In genomic region chr6:89826029-89826528, GRCh38 we compare ENCODE assay signal across 21 cellular contexts. TPM values are rescaled to one million over a fixed set of nuclear protein-coding genes. Genes with fewer than 3 reads are reported as not detected.
DNase-seq lines count a peak whose midpoint lies in the region; ATAC-seq, FAIRE-seq and TF ChIP-seq lines count a peak whose summit lies in the region.
"Had no signal": no experiment of that assay in that cellular context is flagged by ENCODE, and none has a peak within 500 bp of the region (broad histone marks: within the 10 kb centered on the region; RNA-seq: fewer than 3 reads in every experiment).

No MANE protein-coding gene starts in this region.

- H3K4me3 ChIP-seq in epithelial cell of esophagus (ENCODE audit: low read length) (no peak overlapping the region), lung (no peak overlapping the region), pancreas (no peak overlapping the region)
- H3K4me3 ChIP-seq: right atrium auricular region, tibial artery had no signal

- H3K27me3 ChIP-seq in lung (ENCODE audit: control insufficient read depth, insufficient read depth) (no peaks in the 10 kb centered on the region), pancreas (no peaks in the 10 kb centered on the region)
- H3K27me3 ChIP-seq: right atrium auricular region, tibial artery had no signal

- in situ Hi-C loops in ACHN (cut with HindIII; ENCODE audit: low pct_ligation_motif_present, low pct_unique_long_range_greater_than_20kb, low sequenced_read_pairs), result no loop called here

- no peak for FAIRE-seq in pancreas (lab: Jason Lieb, UNC)
- FAIRE-seq: HTR-8/SVneo had no signal

- H3K4me1 ChIP-seq in lung (ENCODE audit: control insufficient read depth in 2 of 2, insufficient read depth in 2 of 2, low read length in 2 of 2) (no peaks in the 10 kb centered on the region), pancreas (peaks cover 0 to 9% (median 0%) of the 10 kb centered on the region in 3 donors)

- H3K9me3 ChIP-seq in lung (ENCODE audit: control insufficient read depth in 2 of 2, insufficient read depth in 1 of 2, low read length in 1 of 2), result no peaks in the 10 kb centered on the region
- H3K9me3 ChIP-seq in pancreas, result no peaks in the 10 kb centered on the region
- H3K9me3 ChIP-seq: right atrium auricular region, tibial artery had no signal

- TF ChIP-seq CTCF in epithelial cell of esophagus (IDR thresholded peaks at IDR 0.05; ENCODE audit: insufficient read depth, low read depth, low read length, missing control alignments), result no peak
- TF ChIP-seq CTCF in lung (IDR thresholded peaks at IDR 0.05; ENCODE audit: control extremely low read depth, extremely low read depth), result no peak
- TF ChIP-seq CTCF in pancreas (IDR thresholded peaks at IDR 0.05), result no peak

- WGBS in lung, 2 donors, result 70 to 86% methylated on average over 6 of the region's 6 CpGs
- 76 to 78% methylated on average over 6 of the region's 6 CpGs for WGBS in pancreas, 2 donors

- DNase-seq in ACHN (peak; percentile 30), M059J (ENCODE audit: low read depth) (peak; percentile 45), epithelial cell of esophagus (ENCODE audit: low read depth) (peak; percentile 9), lung (ENCODE audit: low spot score) (peak; percentile 38), amniotic stem cell (lab: John Stamatoyannopoulos, UW) (no peak), NCI-H187 (lab: John Stamatoyannopoulos, UW) (no peak), HPDE6-E6E7 (ENCODE audit: extremely low spot score) (no peak), pancreas (no peak)
- DNase-seq: activated CD4-positive, CD25-positive, alpha-beta regulatory T cell treated with anti-CD3 and anti-CD28 coated beads, Interleukin-2, amount 50 U/mL, for 72 hours; cortex of kidney; DMS 273 treated with DMSO at 0.1 percent for 48 hours; head of caudate nucleus; Kasumi-1; NCI-H1417 treated with DMSO at 0.1 percent for 48 hours; T-helper 9 cell; tibial artery had no signal

- H3K36me3 ChIP-seq in lung (ENCODE audit: control insufficient read depth in 2 of 2, insufficient read depth in 2 of 2, low read length in 2 of 2) (no peaks in the 10 kb centered on the region), pancreas (no peaks in the 10 kb centered on the region)
- H3K36me3 ChIP-seq: right atrium auricular region, tibial artery had no signal

- H3K27ac ChIP-seq in lung (ENCODE audit: low read depth in 1 of 2, low read length in 1 of 2) (peak overlapping the region in 1 of 2 donors; percentile 60), pancreas (no peak overlapping the region)
- H3K27ac ChIP-seq: C4-2B, right atrium auricular region had no signal

- ATAC-seq in lung (ENCODE audit: insufficient read depth, low FRiP score), result no peak
- no peak for ATAC-seq in pancreas
- ATAC-seq: Panc1; stimulated activated memory B cell treated with anti-CD40 and anti-IgM and Interleukin-4, amounts not matched to agents 10 μg/mL and 1 μg/mL and 100 μg/mL, for 72 hours had no signal

- intact Hi-C loops in pancreas (cut with DNase I), result no loop called here

RNA-seq across cellular contexts. Expression of gene CASP8AP2, which starts 3.6 kb away (rescaled TPM):
- 9.3 and 11.4 TPM in 2 replicates for total RNA-seq in M059J (2014; rRNA removed; shearing (Covaris generic))
- total RNA-seq in lung (10 to 100 TPM in 1 of 2 donors, 1 to 10 TPM in 1; 9.8 to 24.4 TPM), pancreas (1 to 10 TPM; 4.2 to 9.3 (median 6.0) TPM)
- polyA plus RNA-seq in lung (1 to 10 TPM; 4.3 to 6.5 TPM), pancreas (1 to 10 TPM; 3.0 to 3.5 TPM)

RNA-seq across cellular contexts. Expression of gene MDN1, which starts 6.5 kb away (rescaled TPM):
- total RNA-seq in M059J (2014; rRNA removed; shearing (Covaris generic)), result 3.5 and 8.7 TPM in 2 replicates
- 10 to 100 TPM; 31.3 to 32.0 TPM for total RNA-seq in lung
- polyA plus RNA-seq in lung, result 10 to 100 TPM in 1 of 2 donors, 1 to 10 TPM in 1; 7.6 to 33.8 TPM
- total RNA-seq in pancreas, result 10 to 100 TPM; 15.6 to 20.2 (median 17.0) TPM
- 10 to 100 TPM; 23.1 to 27.5 TPM for polyA plus RNA-seq in pancreas

Comparison
In these comparisons a context has a peak if more than half of its experiments do, and no peak if none do; other contexts are left out.
1. DNase-seq: peak in ACHN (single experiment), M059J (single experiment), epithelial cell of esophagus (single experiment) and lung (single experiment); none in amniotic stem cell (single experiment), NCI-H187 (0 of 2), HPDE6-E6E7 (single experiment) and pancreas (0 of 6).